ENCODE assay signal across 15 cellular contexts in genomic region chr4:153655928-153656327, GRCh38. TPM values are rescaled to one million over a fixed set of nuclear protein-coding genes. Genes with fewer than 3 reads are reported as not detected.
DNase-seq lines count a peak whose midpoint lies in the region; ATAC-seq and TF ChIP-seq lines count a peak whose summit lies in the region.
"Had no signal": no experiment of that assay in that cellular context is flagged by ENCODE, and none has a peak within 500 bp of the region (broad histone marks: within the 10 kb centered on the region; RNA-seq: fewer than 3 reads in every experiment).

No MANE protein-coding gene starts in this region.

- in situ Hi-C loops in astrocyte of the cerebellum (cut with HindIII; ENCODE audit: low sequenced_read_pairs) = no loop called here

- intact Hi-C loops in left ventricle myocardium inferior (cut with micrococcal nuclease) = no loop called here
- intact Hi-C loops in ovary (cut with DNase I) = no loop called here

- ATAC-seq in GM21737 (IDR thresholded peaks at IDR 0.05; ENCODE audit: unreplicated experiment) = no peak
- ATAC-seq: activated T-cell treated with anti-CD3 and anti-CD28 coated beads, Interleukin-2, amount 50 U/mL, for 4 hours had no signal

- 70 to 75% (median 72%) methylated on average over 4 of the region's 4 CpGs for WGBS in ovary, 3 donors

- TF ChIP-seq POLR2A in ovary (IDR thresholded peaks at IDR 0.05) = no peak

- peak; percentile 47 to 77 for DNase-seq in HL-60 (ENCODE audit: low read depth in 1 of 2, low spot score in 1 of 2)
- peak; percentile 13 for DNase-seq in astrocyte of the cerebellum (ENCODE audit: low read depth)
- DNase-seq in left ventricle myocardium inferior = no peak
- peak; percentile 77 for DNase-seq in renal cortical epithelial cell (ENCODE audit: low read depth)
- DNase-seq in NCI-H748 treated with DMSO at 0.1 percent for 48 hours (lab: John Stamatoyannopoulos, UW) = no peak
- no peak for DNase-seq in stimulated activated CD4-positive, alpha-beta T cell treated with anti-CD3 and anti-CD28 coated beads, Interleukin-1b, Interleukin-23, amount 100 ng/mL, for 48 hours
- DNase-seq in ovary = no peak
- DNase-seq: activated T-cell treated with anti-CD3 and anti-CD28 coated beads, Interleukin-2, amount 50 U/mL, for 4 hours; dermis blood vessel endothelial cell; GOT3; KBM-7; NCI-H2171 treated with DMSO at 0.1 percent for 48 hours; SHP77; WERI-Rb-1 had no signal

- H3K27me3 ChIP-seq in HL-60 (ENCODE audit: insufficient read depth, poor library complexity, severe bottlenecking) (no peaks in the 10 kb centered on the region), left ventricle myocardium inferior (ENCODE audit: low read depth) (peaks cover 8% of the 10 kb centered on the region), ovary (no peaks in the 10 kb centered on the region)

- H3K9me3 ChIP-seq in left ventricle myocardium inferior (replicated peaks) = no peaks in the 10 kb centered on the region
- H3K9me3 ChIP-seq in ovary = no peaks in the 10 kb centered on the region

- H3K36me3 ChIP-seq in left ventricle myocardium inferior (no peaks in the 10 kb centered on the region), ovary (no peaks in the 10 kb centered on the region)
- H3K36me3 ChIP-seq: WERI-Rb-1 had no signal

- TF ChIP-seq EP300 in ovary (IDR thresholded peaks at IDR 0.05) = no peak

- H3K4me3 ChIP-seq in HL-60 (replicated peaks; ENCODE audit: insufficient read depth, low read length) (no peak overlapping the region), astrocyte of the cerebellum (ENCODE audit: low read depth, low read length) (no peak overlapping the region), left ventricle myocardium inferior (no peak overlapping the region), ovary (no peak overlapping the region)

- H3K4me1 ChIP-seq in left ventricle myocardium inferior (peaks cover 29% of the 10 kb centered on the region), ovary (ENCODE audit: insufficient read depth) (no peaks in the 10 kb centered on the region)

- TF ChIP-seq CTCF in HL-60 (IDR thresholded peaks at IDR 0.05; ENCODE audit: insufficient read depth, low read length) = no peak
- TF ChIP-seq CTCF in astrocyte of the cerebellum (IDR thresholded peaks at IDR 0.05; ENCODE audit: low read depth, low read length, missing control alignments) = no peak
- no peak for TF ChIP-seq CTCF in left ventricle myocardium inferior (IDR thresholded peaks at IDR 0.05; ENCODE audit: borderline replicate concordance)
- no peak for TF ChIP-seq CTCF in ovary (IDR thresholded peaks at IDR 0.05)

- H3K27ac ChIP-seq in HL-60 (replicated peaks) = peak overlapping the region; percentile 20
- H3K27ac ChIP-seq in left ventricle myocardium inferior (replicated peaks) = peak overlapping the region; percentile 39
- no peak overlapping the region for H3K27ac ChIP-seq in ovary
- H3K27ac ChIP-seq: WERI-Rb-1 had no signal

RNA-seq across cellular contexts. Expression of gene TLR2, which starts 28.2 kb away (rescaled TPM):
- 2.8 TPM for total RNA-seq in left ventricle myocardium inferior
- 23.5 and 43.6 TPM in 2 replicates for total RNA-seq in renal cortical epithelial cell
- total RNA-seq in ovary = 10 to 100 TPM in 4 of 7 donors, 1 to 10 TPM in 3; 3.2 to 17.9 (median 10.4) TPM
- 1 to 10 TPM; 2.0 to 7.9 TPM for polyA plus RNA-seq in ovary

Comparison
In these comparisons a context has a peak if more than half of its experiments do, and no peak if none do; other contexts are left out.
1. DNase-seq: peak in HL-60 (2 of 2), astrocyte of the cerebellum (single experiment) and renal cortical epithelial cell (single experiment); none in left ventricle myocardium inferior (single experiment), NCI-H748 treated with DMSO at 0.1 percent for 48 hours (single experiment), stimulated activated CD4-positive, alpha-beta T cell treated with anti-CD3 and anti-CD28 coated beads, Interleukin-1b, Interleukin-23, amount 100 ng/mL, for 48 hours (single experiment) and ovary (0 of 5).
2. H3K27ac ChIP-seq: peak in HL-60 (single experiment) and left ventricle myocardium inferior (single experiment); none in ovary (0 of 2).